In genomic region chr1:235102993-235103411, GRCh38 we compare ENCODE assay signal across 13 cellular contexts. TPM values are rescaled to one million over a fixed set of nuclear protein-coding genes. Genes with fewer than 3 reads are reported as not detected.
A peak's percentile ranks its signal among the peaks of the same experiment; 100 is the strongest.
DNase-seq lines count a peak whose midpoint lies in the region; ATAC-seq and TF ChIP-seq lines count a peak whose summit lies in the region.
"Had no signal": no experiment of that assay in that cellular context is flagged by ENCODE, and none has a peak within 500 bp of the region (broad histone marks: within the 10 kb centered on the region; RNA-seq: fewer than 3 reads in every experiment).

No MANE protein-coding gene starts in this region.

- peak; percentile 49 for DNase-seq in activated CD8-positive, alpha-beta memory T cell treated with anti-CD3 and anti-CD28 coated beads for 24 hours
- DNase-seq in activated CD8-positive, alpha-beta memory T cell treated with anti-CD3 and anti-CD28 coated beads, Interleukin-2, amount 10 ng/mL, durations not matched to agents 7 days and 5 days = no peak
- DNase-seq in NCI-H2171 treated with DMSO at 0.1 percent for 48 hours (lab: John Stamatoyannopoulos, UW) (peak; percentile 90), endodermal cell (peak; percentile 28), transverse colon (peak; percentile 56), heart right ventricle (no peak), D341Med (ENCODE audit: low spot score) (no peak)
- DNase-seq: IMR-90; NCI-H146; stimulated activated naive B cell treated with anti-CD40 and anti-IgM and Interleukin-4, amounts not matched to agents 10 μg/mL and 1 μg/mL and 100 μg/mL, for 72 hours had no signal

- H3K4me3 Mint-ChIP-seq in activated CD8-positive, alpha-beta memory T cell treated with anti-CD3 and anti-CD28 coated beads, Interleukin-2, amount 10 ng/mL, durations not matched to agents 7 days and 5 days = no peak overlapping the region
- no peak overlapping the region for H3K4me3 Mint-ChIP-seq in endodermal cell
- H3K4me3 Mint-ChIP-seq: stimulated activated naive B cell treated with anti-CD40 and anti-IgM and Interleukin-4, amounts not matched to agents 10 μg/mL and 1 μg/mL and 100 μg/mL, for 72 hours had no signal

- TF ChIP-seq CTCF in endodermal cell (conservative IDR thresholded peaks at IDR 0.05) (no peak), transverse colon (IDR thresholded peaks at IDR 0.05) (no peak), heart right ventricle (IDR thresholded peaks at IDR 0.05) (no peak)

- in situ Hi-C loops in transverse colon (cut with MboI; ENCODE audit: low pct_ligation_motif_present in 1 of 4, low pct_unique_long_range_greater_than_20kb in 1 of 4, low sequenced_read_pairs in 3 of 4) = loop anchor here in 2 of 4 donors (25.0 kb wide), 1 partner anchor 309 kb away; no protein-coding TSS in a partner anchor

- no peak for ATAC-seq in activated CD8-positive, alpha-beta memory T cell treated with anti-CD3 and anti-CD28 coated beads, Interleukin-2, amount 10 ng/mL, durations not matched to agents 7 days and 5 days
- ATAC-seq in heart right ventricle (no peak), HG03460 (IDR thresholded peaks at IDR 0.05; ENCODE audit: unreplicated experiment) (no peak)
- ATAC-seq: stimulated activated naive B cell treated with anti-CD40 and anti-IgM and Interleukin-4, amounts not matched to agents 10 μg/mL and 1 μg/mL and 100 μg/mL, for 72 hours had no signal

- H3K9me3 Mint-ChIP-seq in activated CD8-positive, alpha-beta memory T cell treated with anti-CD3 and anti-CD28 coated beads, Interleukin-2, amount 10 ng/mL, durations not matched to agents 7 days and 5 days (ENCODE audit: low read depth) = no peaks in the 10 kb centered on the region
- H3K9me3 Mint-ChIP-seq in endodermal cell = no peaks in the 10 kb centered on the region

- H3K36me3 Mint-ChIP-seq in activated CD8-positive, alpha-beta memory T cell treated with anti-CD3 and anti-CD28 coated beads, Interleukin-2, amount 10 ng/mL, durations not matched to agents 7 days and 5 days = peaks cover 11% of the 10 kb centered on the region
- peaks cover 20% of the 10 kb centered on the region for H3K36me3 Mint-ChIP-seq in endodermal cell (ENCODE audit: low read depth)

- H3K36me3 ChIP-seq in endodermal cell (ENCODE audit: control insufficient read depth, insufficient read depth, low read length) (peaks cover 20% of the 10 kb centered on the region), transverse colon (no peaks in the 10 kb centered on the region), heart right ventricle (peaks cover 0 to 14% (median 6%) of the 10 kb centered on the region in 9 donors)

- no peak overlapping the region for H3K27ac Mint-ChIP-seq in activated CD8-positive, alpha-beta memory T cell treated with anti-CD3 and anti-CD28 coated beads, Interleukin-2, amount 10 ng/mL, durations not matched to agents 7 days and 5 days
- no peak overlapping the region for H3K27ac Mint-ChIP-seq in endodermal cell
- H3K27ac Mint-ChIP-seq: stimulated activated naive B cell treated with anti-CD40 and anti-IgM and Interleukin-4, amounts not matched to agents 10 μg/mL and 1 μg/mL and 100 μg/mL, for 72 hours had no signal

- intact Hi-C loops in transverse colon (cut with DNase I; ENCODE audit: low total_unique reads) (loop anchor here (10.0 kb wide), 1 partner anchor 312 kb away; no protein-coding TSS in a partner anchor), heart right ventricle (cut with DNase I) (loop anchor here in 4 of 10 donors (5.0 to 10.0 kb wide), 2 partner anchors 312 to 314 kb away; no protein-coding TSS in a partner anchor)

- WGBS in endodermal cell (ENCODE audit: insufficient coverage in 1 of 2, insufficient read length in 1 of 2), 2 experiments = 91% methylated on average over 4 of the region's 4 CpGs; no CpG with 5 or more reads in 1 of the 2 experiments
- WGBS in transverse colon (ENCODE audit: low coverage in 1 of 2), 2 donors = 34 to 40% methylated on average over 3 to 4 of the region's 4 CpGs
- whole genome bisulfite sequencing in heart right ventricle, 2 donors = 81 to 82% methylated on average over 4 of the region's 4 CpGs

- H3K27me3 Mint-ChIP-seq in activated CD8-positive, alpha-beta memory T cell treated with anti-CD3 and anti-CD28 coated beads, Interleukin-2, amount 10 ng/mL, durations not matched to agents 7 days and 5 days = peaks cover 4% of the 10 kb centered on the region
- peaks cover 4% of the 10 kb centered on the region for H3K27me3 Mint-ChIP-seq in endodermal cell (ENCODE audit: insufficient read depth)

- peaks cover 42% of the 10 kb centered on the region for H3K4me1 Mint-ChIP-seq in activated CD8-positive, alpha-beta memory T cell treated with anti-CD3 and anti-CD28 coated beads, Interleukin-2, amount 10 ng/mL, durations not matched to agents 7 days and 5 days
- H3K4me1 Mint-ChIP-seq in endodermal cell = peaks cover 8% of the 10 kb centered on the region

- H3K4me1 ChIP-seq in endodermal cell (ENCODE audit: control insufficient read depth, insufficient read depth, low read length) = no peaks in the 10 kb centered on the region
- peaks cover 6 to 20% (median 16%) of the 10 kb centered on the region in 4 donors for H3K4me1 ChIP-seq in transverse colon
- peaks cover 3 to 11% (median 6%) of the 10 kb centered on the region in 9 donors for H3K4me1 ChIP-seq in heart right ventricle

- no peak overlapping the region for H3K9ac ChIP-seq in endodermal cell (ENCODE audit: extremely low read depth, low read length, poor library complexity, severe bottlenecking)

- H3K27me3 ChIP-seq in endodermal cell (ENCODE audit: control insufficient read depth, insufficient read depth, low read length, poor library complexity, severe bottlenecking) = no peaks in the 10 kb centered on the region
- no peaks in the 10 kb centered on the region for H3K27me3 ChIP-seq in transverse colon
- H3K27me3 ChIP-seq in heart right ventricle = no peaks in the 10 kb centered on the region

- CTCF ChIA-PET in activated CD8-positive, alpha-beta memory T cell treated with anti-CD3 and anti-CD28 coated beads, Interleukin-2, amount 10 ng/mL, durations not matched to agents 7 days and 5 days (lab: Charles Lee) = interaction anchor here (0.7 to 9.5 kb wide), 6 partner anchors 10 to 402 kb away, joined by 3 to 73 read pairs (median 6); partner anchors contain the start of gene B3GALNT2

- H3K27ac ChIP-seq in endodermal cell (ENCODE audit: low read depth, low read length) (no peak overlapping the region), transverse colon (peak overlapping the region in 2 of 4 donors; percentile 31 to 44), heart right ventricle (no peak overlapping the region)
- H3K27ac ChIP-seq: neutrophil, RWPE1 had no signal

- TF ChIP-seq EP300 in transverse colon (IDR thresholded peaks at IDR 0.05; ENCODE audit: low read depth) = no peak

- TF ChIP-seq POLR2A in transverse colon (IDR thresholded peaks at IDR 0.05) = no peak

- no peak overlapping the region for H3K4me3 ChIP-seq in endodermal cell (ENCODE audit: low read length)
- no peak overlapping the region for H3K4me3 ChIP-seq in transverse colon
- H3K4me3 ChIP-seq in heart right ventricle = no peak overlapping the region

- H3K9me3 ChIP-seq in endodermal cell (ENCODE audit: control insufficient read depth, low read length) (no peaks in the 10 kb centered on the region), transverse colon (no peaks in the 10 kb centered on the region), heart right ventricle (no peaks in the 10 kb centered on the region)
- H3K9me3 ChIP-seq: neutrophil had no signal

RNA-seq across cellular contexts. Expression of gene TOMM20, which starts 25.6 kb away (rescaled TPM):
- total RNA-seq in activated CD8-positive, alpha-beta memory T cell treated with anti-CD3 and anti-CD28 coated beads, Interleukin-2, amount 10 ng/mL, durations not matched to agents 7 days and 5 days = 10 to 100 TPM; 71.1 to 76.7 TPM
- total RNA-seq in endodermal cell = 100 to 1,000 TPM; 237 to 252 TPM
- polyA plus RNA-seq in endodermal cell (2013, experiment 1 of 2) = 237 TPM
- polyA plus RNA-seq in endodermal cell (2013, experiment 2 of 2) = 220 TPM
- total RNA-seq in transverse colon = 10 to 100 TPM; 16.9 to 72.9 (median 54.5) TPM
- total RNA-seq in heart right ventricle = 100 to 1,000 TPM in 3 of 10 donors, 10 to 100 TPM in 7; 85.0 to 113 (median 94.6) TPM
- 10 to 100 TPM; 40.0 to 54.4 TPM for polyA plus RNA-seq in heart right ventricle

RNA-seq across cellular contexts. Expression of gene RBM34, which starts 58.0 kb away (rescaled TPM):
- 100 to 1,000 TPM; 111 to 116 TPM for total RNA-seq in activated CD8-positive, alpha-beta memory T cell treated with anti-CD3 and anti-CD28 coated beads, Interleukin-2, amount 10 ng/mL, durations not matched to agents 7 days and 5 days
- total RNA-seq in endodermal cell = 100 to 1,000 TPM; 104 to 127 TPM
- 60.1 TPM for polyA plus RNA-seq in endodermal cell (2013, experiment 1 of 2)
- 61.4 TPM for polyA plus RNA-seq in endodermal cell (2013, experiment 2 of 2)
- total RNA-seq in transverse colon = 10 to 100 TPM; 13.1 to 56.7 (median 29.7) TPM
- total RNA-seq in heart right ventricle = 10 to 100 TPM; 41.5 to 61.6 (median 50.4) TPM
- 100 to 1,000 TPM in 1 of 2 donors, 10 to 100 TPM in 1; 67.0 to 139 TPM for polyA plus RNA-seq in heart right ventricle

Comparison
In these comparisons a context has a peak if more than half of its experiments do, and no peak if none do; other contexts are left out.
1. DNase-seq: peak in activated CD8-positive, alpha-beta memory T cell treated with anti-CD3 and anti-CD28 coated beads for 24 hours (single experiment), NCI-H2171 treated with DMSO at 0.1 percent for 48 hours (single experiment), endodermal cell (single experiment) and transverse colon (single experiment); none in activated CD8-positive, alpha-beta memory T cell treated with anti-CD3 and anti-CD28 coated beads, Interleukin-2, amount 10 ng/mL, durations not matched to agents 7 days and 5 days (single experiment), heart right ventricle (0 of 2) and D341Med (single experiment).